ENCODE assay signal across 9 cellular contexts in genomic region chr7:38451840-38452239, GRCh38.
DNase-seq lines count a peak whose midpoint lies in the region; ATAC-seq, FAIRE-seq and TF ChIP-seq lines count a peak whose summit lies in the region.
"Had no signal": no experiment of that assay in that cellular context is flagged by ENCODE, and none has a peak within 500 bp of the region (broad histone marks: within the 10 kb centered on the region; RNA-seq: fewer than 3 reads in every experiment).

No MANE protein-coding gene starts in this region.

- H3K27ac ChIP-seq in astrocyte (ENCODE audit: low read depth, low read length) = no peak overlapping the region

- H3K27me3 ChIP-seq in astrocyte (ENCODE audit: insufficient read depth, low read length) = no peaks in the 10 kb centered on the region

- peak; percentile 29 for TF ChIP-seq CTCF in astrocyte (IDR thresholded peaks at IDR 0.05; ENCODE audit: insufficient read depth, low read depth, low read length)

- no peak overlapping the region for H3K27ac Mint-ChIP-seq in astrocyte (ENCODE audit: unreplicated experiment)
- no peak overlapping the region for H3K27ac Mint-ChIP-seq in activated naive CD8-positive, alpha-beta T cell treated with anti-CD3 and anti-CD28 coated beads, Interleukin-2, amount 50 U/mL, for 24 hours

- no peaks in the 10 kb centered on the region for H3K9me3 ChIP-seq in astrocyte (ENCODE audit: insufficient read depth, low read depth, low read length)

- H3K4me1 Mint-ChIP-seq in astrocyte (ENCODE audit: low read depth, unreplicated experiment) = peaks cover 5% of the 10 kb centered on the region
- H3K4me1 Mint-ChIP-seq in activated naive CD8-positive, alpha-beta T cell treated with anti-CD3 and anti-CD28 coated beads, Interleukin-2, amount 50 U/mL, for 24 hours = peaks cover 4% of the 10 kb centered on the region

- H3K4me2 ChIP-seq in astrocyte (ENCODE audit: low read length) = no peak overlapping the region

- ATAC-seq in esophagus mucosa = no peak
- ATAC-seq in activated naive CD8-positive, alpha-beta T cell treated with anti-CD3 and anti-CD28 coated beads, Interleukin-2, amount 50 U/mL, for 24 hours = no peak

- H3K4me3 ChIP-seq in astrocyte (ENCODE audit: insufficient read depth, low read depth, low read length) = no peak overlapping the region

- FAIRE-seq in astrocyte (lab: Jason Lieb, UNC) = peak; percentile 77

- H3K79me2 ChIP-seq in astrocyte (ENCODE audit: insufficient read depth, low read length) = no peaks in the 10 kb centered on the region

- H3K9ac ChIP-seq in astrocyte (ENCODE audit: low read length) = no peak overlapping the region

- no peaks in the 10 kb centered on the region for H3K9me3 Mint-ChIP-seq in astrocyte (ENCODE audit: unreplicated experiment)
- peaks cover 2% of the 10 kb centered on the region for H3K9me3 Mint-ChIP-seq in activated naive CD8-positive, alpha-beta T cell treated with anti-CD3 and anti-CD28 coated beads, Interleukin-2, amount 50 U/mL, for 24 hours

- no peak overlapping the region for H2AFZ ChIP-seq in astrocyte (ENCODE audit: low read depth, low read length)

- peaks cover 2% of the 10 kb centered on the region for H3K27me3 Mint-ChIP-seq in astrocyte (ENCODE audit: low read depth, unreplicated experiment)
- H3K27me3 Mint-ChIP-seq in activated naive CD8-positive, alpha-beta T cell treated with anti-CD3 and anti-CD28 coated beads, Interleukin-2, amount 50 U/mL, for 24 hours = no peaks in the 10 kb centered on the region

- no peaks in the 10 kb centered on the region for H4K20me1 ChIP-seq in astrocyte (ENCODE audit: insufficient read depth, low read length)

- H3K36me3 ChIP-seq in astrocyte (ENCODE audit: insufficient read depth, low read length) = no peaks in the 10 kb centered on the region

- no peak overlapping the region for H3K4me3 Mint-ChIP-seq in astrocyte (ENCODE audit: unreplicated experiment)
- no peak overlapping the region for H3K4me3 Mint-ChIP-seq in activated naive CD8-positive, alpha-beta T cell treated with anti-CD3 and anti-CD28 coated beads, Interleukin-2, amount 50 U/mL, for 24 hours

- H3K4me1 ChIP-seq in astrocyte (ENCODE audit: insufficient read depth, low read length) = no peaks in the 10 kb centered on the region

- DNase-seq in D341Med (ENCODE audit: low spot score) (peak; percentile 50), Kasumi-1 (lab: John Stamatoyannopoulos, UW) (peak; percentile 51 to 70), astrocyte (ENCODE audit: low read depth) (peak; percentile 16), kidney glomerular epithelial cell (lab: John Stamatoyannopoulos, UW) (peak; percentile 18)
- no peak for DNase-seq in NK-92 treated with Interleukin-12 subunit alpha and Interleukin-12 subunit beta, amount 100 ng/mL, for 24 hours (lab: John Stamatoyannopoulos, UW)
- no peak for DNase-seq in activated naive CD8-positive, alpha-beta T cell treated with anti-CD3 and anti-CD28 coated beads, Interleukin-2, amount 50 U/mL, for 24 hours
- no peak for DNase-seq in activated CD4-positive, alpha-beta T cell treated with anti-CD3 and anti-CD28 coated beads for 4 hours
- DNase-seq: T-helper 1 cell had no signal

- H3K36me3 Mint-ChIP-seq in astrocyte (ENCODE audit: low read depth, unreplicated experiment) = no peaks in the 10 kb centered on the region
- no peaks in the 10 kb centered on the region for H3K36me3 Mint-ChIP-seq in activated naive CD8-positive, alpha-beta T cell treated with anti-CD3 and anti-CD28 coated beads, Interleukin-2, amount 50 U/mL, for 24 hours (ENCODE audit: low read depth)

Comparison
In these comparisons a context has a peak if more than half of its experiments do, and no peak if none do; other contexts are left out.
1. DNase-seq: peak in D341Med (single experiment), Kasumi-1 (2 of 2), astrocyte (single experiment) and kidney glomerular epithelial cell (single experiment); none in NK-92 treated with Interleukin-12 subunit alpha and Interleukin-12 subunit beta, amount 100 ng/mL, for 24 hours (single experiment), activated naive CD8-positive, alpha-beta T cell treated with anti-CD3 and anti-CD28 coated beads, Interleukin-2, amount 50 U/mL, for 24 hours (single experiment) and activated CD4-positive, alpha-beta T cell treated with anti-CD3 and anti-CD28 coated beads for 4 hours (0 of 2).